Comparison of ENCODE assay signal across 8 cellular contexts in genomic region chr12:56189918-56190694, GRCh38. TPM values are rescaled to one million over a fixed set of nuclear protein-coding genes. Genes with fewer than 3 reads are reported as not detected.
DNase-seq lines count a peak whose midpoint lies in the region; ATAC-seq and TF ChIP-seq lines count a peak whose summit lies in the region.

No MANE protein-coding gene starts in this region.

- ATAC-seq in HG03196 (IDR thresholded peaks at IDR 0.05; ENCODE audit: unreplicated experiment): peak; percentile 31
- peak; percentile 48 for ATAC-seq in activated CD4-positive, alpha-beta T cell treated with anti-CD3 and anti-CD28 coated beads for 36 hours

- peak; percentile 58 for DNase-seq in NK-92 treated with Interleukin-12 subunit alpha and Interleukin-12 subunit beta, amount 100 ng/mL, for 24 hours (lab: John Stamatoyannopoulos, UW)
- DNase-seq in NK-92 (lab: John Stamatoyannopoulos, UW; ENCODE audit: unreplicated experiment): no peak
- DNase-seq in NCI-H446 treated with DMSO at 0.1 percent for 48 hours (lab: John Stamatoyannopoulos, UW): peak; percentile 64
- peak; percentile 89 for DNase-seq in activated CD4-positive, alpha-beta T cell treated with anti-CD3 and anti-CD28 coated beads for 36 hours
- no peak for DNase-seq in chondrocyte (ENCODE audit: low spot score)
- peak; percentile 78 for DNase-seq in kidney glomerular epithelial cell (lab: John Stamatoyannopoulos, UW)
- peak; percentile 48 to 89 for DNase-seq in stimulated activated CD4-positive, alpha-beta T cell treated with anti-CD3 and anti-CD28 coated beads, Interleukin-15, amount 100 ng/mL, for 1 hour (ENCODE audit: low read depth in 1 of 2, low spot score in 1 of 2)

- H3K9me3 Mint-ChIP-seq in activated CD4-positive, alpha-beta T cell treated with anti-CD3 and anti-CD28 coated beads for 36 hours (ENCODE audit: low read depth): no peaks in the 10 kb centered on the region
- H3K9me3 Mint-ChIP-seq in chondrocyte (ENCODE audit: low read depth): no peaks in the 10 kb centered on the region

- peak; percentile 67 for TF ChIP-seq CTCF in chondrocyte (IDR thresholded peaks at IDR 0.05)

- peak overlapping the region; percentile 96 for H3K27ac Mint-ChIP-seq in activated CD4-positive, alpha-beta T cell treated with anti-CD3 and anti-CD28 coated beads for 36 hours
- peak overlapping the region; percentile 99 for H3K27ac Mint-ChIP-seq in chondrocyte (ENCODE audit: unreplicated experiment)

- peaks cover 38% of the 10 kb centered on the region for H3K4me1 Mint-ChIP-seq in activated CD4-positive, alpha-beta T cell treated with anti-CD3 and anti-CD28 coated beads for 36 hours
- peaks cover 33% of the 10 kb centered on the region for H3K4me1 Mint-ChIP-seq in chondrocyte (ENCODE audit: low read depth)

- intact Hi-C loops in activated CD4-positive, alpha-beta T cell treated with anti-CD3 and anti-CD28 coated beads for 36 hours (cut with DNase I, micrococcal nuclease): loop anchor here (1.0 to 10.0 kb wide), 14 partner anchors 32 to 452 kb away; partner anchors contain the start of genes MYL6B (in 2 of the 2), CS (in 1 of the 2), MYL6 (in 1 of the 2) and PA2G4 (in 1 of the 2)

- no peaks in the 10 kb centered on the region for H3K27me3 Mint-ChIP-seq in activated CD4-positive, alpha-beta T cell treated with anti-CD3 and anti-CD28 coated beads for 36 hours
- no peaks in the 10 kb centered on the region for H3K27me3 Mint-ChIP-seq in chondrocyte (ENCODE audit: low read depth)

- H3K36me3 Mint-ChIP-seq in activated CD4-positive, alpha-beta T cell treated with anti-CD3 and anti-CD28 coated beads for 36 hours (ENCODE audit: low read depth): peaks cover 25% of the 10 kb centered on the region
- peaks cover 4% of the 10 kb centered on the region for H3K36me3 Mint-ChIP-seq in chondrocyte (ENCODE audit: low read depth)

- CTCF ChIA-PET in activated CD4-positive, alpha-beta T cell treated with anti-CD3 and anti-CD28 coated beads for 36 hours (lab: Charles Lee): interaction anchor here (0.6 to 6.1 kb wide), 38 partner anchors 10 to 452 kb away, joined by 3 to 112 read pairs (median 4); partner anchors contain the start of genes ANKRD52, CNPY2, COQ10A and ESYT1

- peak overlapping the region; percentile 82 for H3K4me3 Mint-ChIP-seq in activated CD4-positive, alpha-beta T cell treated with anti-CD3 and anti-CD28 coated beads for 36 hours
- H3K4me3 Mint-ChIP-seq in chondrocyte (ENCODE audit: unreplicated experiment): peak overlapping the region; percentile 99

- POLR2A ChIA-PET in activated CD4-positive, alpha-beta T cell treated with anti-CD3 and anti-CD28 coated beads for 36 hours (lab: Charles Lee): interaction anchor here (0.6 to 2.5 kb wide), 9 partner anchors 17 to 91 kb away, joined by 3 to 27 read pairs (median 4); partner anchors contain the start of genes ESYT1, PA2G4, RNF41 and ZC3H10

RNA-seq across cellular contexts. Expression of gene SMARCC2, which starts 0.8 kb away (rescaled TPM):
- 100 to 1,000 TPM in 1 of 2 experiments, 10 to 100 TPM in 1; 96.9 to 123 TPM for total RNA-seq in activated CD4-positive, alpha-beta T cell treated with anti-CD3 and anti-CD28 coated beads for 36 hours
- total RNA-seq in chondrocyte: 50.4 to 96.7 TPM (median 57.4 TPM) in 3 replicates

RNA-seq across cellular contexts. Expression of gene RNF41, which starts 31.6 kb away (rescaled TPM):
- 10 to 100 TPM; 25.2 to 28.8 TPM for total RNA-seq in activated CD4-positive, alpha-beta T cell treated with anti-CD3 and anti-CD28 coated beads for 36 hours
- total RNA-seq in chondrocyte: 59.2 to 103 TPM (median 99.7 TPM) in 3 replicates

RNA-seq across cellular contexts. Expression of gene MYL6, which starts 31.9 kb away (rescaled TPM):
- total RNA-seq in activated CD4-positive, alpha-beta T cell treated with anti-CD3 and anti-CD28 coated beads for 36 hours: 100 to 1,000 TPM; 692 to 918 TPM
- total RNA-seq in chondrocyte: 1,367 to 2,282 TPM (median 2,236 TPM) in 3 replicates

RNA-seq across cellular contexts. Expression of gene NABP2, which starts 34.0 kb away (rescaled TPM):
- total RNA-seq in activated CD4-positive, alpha-beta T cell treated with anti-CD3 and anti-CD28 coated beads for 36 hours: 10 to 100 TPM; 69.1 to 76.0 TPM
- total RNA-seq in chondrocyte: 36.6 to 50.7 TPM (median 38.7 TPM) in 3 replicates

RNA-seq across cellular contexts. Expression of gene MYL6B, which starts 37.7 kb away (rescaled TPM):
- total RNA-seq in activated CD4-positive, alpha-beta T cell treated with anti-CD3 and anti-CD28 coated beads for 36 hours: 10 to 100 TPM; 76.3 to 79.3 TPM
- total RNA-seq in chondrocyte: 70.5 to 79.7 TPM (median 75.2 TPM) in 3 replicates

Comparison
In these comparisons a context has a peak if more than half of its experiments do, and no peak if none do; other contexts are left out.
1. DNase-seq: peak in NK-92 treated with Interleukin-12 subunit alpha and Interleukin-12 subunit beta, amount 100 ng/mL, for 24 hours (single experiment), NCI-H446 treated with DMSO at 0.1 percent for 48 hours (single experiment), activated CD4-positive, alpha-beta T cell treated with anti-CD3 and anti-CD28 coated beads for 36 hours (single experiment), kidney glomerular epithelial cell (single experiment) and stimulated activated CD4-positive, alpha-beta T cell treated with anti-CD3 and anti-CD28 coated beads, Interleukin-15, amount 100 ng/mL, for 1 hour (2 of 2); none in NK-92 (single experiment) and chondrocyte (single experiment).